In genomic region chr2:174605687-174606086, GRCh38 we compare ENCODE assay signal across 8 cellular contexts. TPM values are rescaled to one million over a fixed set of nuclear protein-coding genes. Genes with fewer than 3 reads are reported as not detected.
A peak's percentile ranks its signal among the peaks of the same experiment; 100 is the strongest.
DNase-seq lines count a peak whose midpoint lies in the region; ATAC-seq and TF ChIP-seq lines count a peak whose summit lies in the region.

No MANE protein-coding gene starts in this region.

- peaks cover 90% of the 10 kb centered on the region for H3K4me1 Mint-ChIP-seq in activated naive CD4-positive, alpha-beta T cell treated with anti-CD3 and anti-CD28 coated beads, Interleukin-2, amount 10 ng/mL, durations not matched to agents 7 days and 5 days

- H3K9ac ChIP-seq in SK-N-SH = no peak overlapping the region; the same call in 1 of the 2 replicates

- 0 out of 2 replicates have a peak, but pooled peaks cover 7% of the 10 kb centered on the region for H4K20me1 ChIP-seq in SK-N-SH (ENCODE audit: insufficient read depth)

- no peaks in the 10 kb centered on the region for H3K9me2 ChIP-seq in SK-N-SH

- H3K9me3 Mint-ChIP-seq in activated naive CD4-positive, alpha-beta T cell treated with anti-CD3 and anti-CD28 coated beads, Interleukin-2, amount 10 ng/mL, durations not matched to agents 7 days and 5 days = no peaks in the 10 kb centered on the region

- peak overlapping the region; percentile 48; the same call in 1 of the 2 replicates for H3K4me2 ChIP-seq in SK-N-SH

- H3F3A ChIP-seq in SK-N-SH (replicated peaks; ENCODE audit: insufficient read depth) = peaks cover 27% of the 10 kb centered on the region

- H3K4me1 ChIP-seq in SK-N-SH (ENCODE audit: control insufficient read depth in 1 of 2, insufficient read depth in 2 of 2, low read depth in 1 of 2, low read length in 1 of 2) = peaks cover 12 to 59% of the 10 kb centered on the region in 2 experiments
- H3K4me1 ChIP-seq in thyroid gland = peaks cover 28 to 42% of the 10 kb centered on the region in 2 donors

- no peaks in the 10 kb centered on the region for H3K9me3 ChIP-seq in SK-N-SH
- H3K9me3 ChIP-seq in thyroid gland = no peaks in the 10 kb centered on the region

- no peak overlapping the region for H2AFZ ChIP-seq in SK-N-SH (ENCODE audit: low read depth)

- intact Hi-C loops in thyroid gland (cut with DNase I) = loop anchor here (10.0 kb wide), 1 partner anchor 79 kb away; no protein-coding TSS in a partner anchor

- no peaks in the 10 kb centered on the region for H3K27me3 Mint-ChIP-seq in activated naive CD4-positive, alpha-beta T cell treated with anti-CD3 and anti-CD28 coated beads, Interleukin-2, amount 10 ng/mL, durations not matched to agents 7 days and 5 days

- TF ChIP-seq EP300 in SK-N-SH (IDR thresholded peaks at IDR 0.05; ENCODE audit: borderline replicate concordance in 1 of 2, low read depth in 1 of 2, low read length in 1 of 2) = no peak

- no peak for DNase-seq in activated naive CD4-positive, alpha-beta T cell treated with anti-CD3 and anti-CD28 coated beads, Interleukin-2, amount 10 ng/mL, durations not matched to agents 7 days and 5 days
- DNase-seq in activated naive CD4-positive, alpha-beta T cell treated with anti-CD3 and anti-CD28 coated beads, Interleukin-2, amount 50 U/mL, for 16 hours = no peak
- no peak for DNase-seq in SK-N-SH
- no peak for DNase-seq in epithelial cell of proximal tubule (ENCODE audit: low read depth)
- no peak for DNase-seq in thyroid gland
- DNase-seq in ecto neural progenitor cell (ENCODE audit: low spot score) = no peak
- no peak for DNase-seq in NCI-H524 treated with DMSO at 0.1 percent for 48 hours (lab: John Stamatoyannopoulos, UW)

- CTCF ChIA-PET in activated naive CD4-positive, alpha-beta T cell treated with anti-CD3 and anti-CD28 coated beads, Interleukin-2, amount 10 ng/mL, durations not matched to agents 7 days and 5 days (lab: Charles Lee) = interaction anchor here (1.0 to 24.2 kb wide), 7 partner anchors 27 to 166 kb away, joined by 3 to 272 read pairs (median 5); no protein-coding TSS in a partner anchor
- CTCF ChIA-PET in SK-N-SH (lab: Yijun Ruan, JAX) = interaction anchor here (1.0 to 6.0 kb wide), 11 partner anchors 10 to 143 kb away, joined by 3 to 35 read pairs (median 4); no protein-coding TSS in a partner anchor

- no peak for TF ChIP-seq POLR2A in thyroid gland (IDR thresholded peaks at IDR 0.05)

- TF ChIP-seq CTCF in SK-N-SH (IDR thresholded peaks at IDR 0.05) = peak; percentile 72
- TF ChIP-seq CTCF in epithelial cell of proximal tubule (conservative IDR thresholded peaks at IDR 0.05; ENCODE audit: low read depth, low read length) = peak; percentile 61
- TF ChIP-seq CTCF in thyroid gland (IDR thresholded peaks at IDR 0.05) = peak in 5 of 6 experiments; percentile 10 to 57 (median 40)

- H3K79me2 ChIP-seq in SK-N-SH (ENCODE audit: insufficient read depth) = peaks cover 22% of the 10 kb centered on the region; the same call in 1 of the 2 replicates

- H3K27ac ChIP-seq in SK-N-SH (ENCODE audit: low read depth in 2 of 2, low read length in 1 of 2) (peak overlapping the region; percentile 82 to 94), thyroid gland (peak overlapping the region; percentile 7 to 31 (median 17))

- H3K4me3 ChIP-seq in SK-N-SH (ENCODE audit: low read depth in 2 of 2, low read length in 1 of 2) (no peak overlapping the region), epithelial cell of proximal tubule (ENCODE audit: low read depth, low read length) (no peak overlapping the region), thyroid gland (replicated peaks in 1 of 3) (no peak overlapping the region)

- no peak for ATAC-seq in HG03571 (IDR thresholded peaks at IDR 0.05; ENCODE audit: unreplicated experiment)

- peak overlapping the region; percentile 82 for H3K27ac Mint-ChIP-seq in activated naive CD4-positive, alpha-beta T cell treated with anti-CD3 and anti-CD28 coated beads, Interleukin-2, amount 10 ng/mL, durations not matched to agents 7 days and 5 days

- H3K36me3 ChIP-seq in SK-N-SH (replicated peaks in 1 of 2; ENCODE audit: control insufficient read depth in 1 of 2, insufficient read depth in 2 of 2, low read length in 1 of 2) (peaks cover 2 to 10% of the 10 kb centered on the region in 2 experiments), thyroid gland (no peaks in the 10 kb centered on the region)

- H3K36me3 Mint-ChIP-seq in activated naive CD4-positive, alpha-beta T cell treated with anti-CD3 and anti-CD28 coated beads, Interleukin-2, amount 10 ng/mL, durations not matched to agents 7 days and 5 days = peaks cover 68% of the 10 kb centered on the region

- H3K4me3 Mint-ChIP-seq in activated naive CD4-positive, alpha-beta T cell treated with anti-CD3 and anti-CD28 coated beads, Interleukin-2, amount 10 ng/mL, durations not matched to agents 7 days and 5 days = no peak overlapping the region

- POLR2A ChIA-PET in SK-N-SH (lab: Yijun Ruan, JAX) = no interaction called here

- H3K27me3 ChIP-seq in SK-N-SH (ENCODE audit: insufficient read depth) (no peaks in the 10 kb centered on the region), thyroid gland (no peaks in the 10 kb centered on the region)

- peak; percentile 68 for TF ChIP-seq RAD21 in SK-N-SH (IDR thresholded peaks at IDR 0.05; ENCODE audit: low read length)

TF ChIP-seq in SK-N-SH, 30 proteins besides CTCF, POLR2A, EP300 and RAD21:
- TF ChIP-seq FOXM1 (IDR thresholded peaks at IDR 0.05; ENCODE audit: low read depth) (no peak), ELF1 (IDR thresholded peaks at IDR 0.05) (no peak), GABPA (IDR thresholded peaks at IDR 0.05; ENCODE audit: low read depth) (no peak), JUND (IDR thresholded peaks at IDR 0.05) (no peak), SMC3 (IDR thresholded peaks at IDR 0.05; ENCODE audit: low read depth, low read length) (no peak), TAF1 (IDR thresholded peaks at IDR 0.05; ENCODE audit: borderline replicate concordance, low read depth, low read length) (no peak), RFX5 (IDR thresholded peaks at IDR 0.05; ENCODE audit: low read length) (no peak), FOXJ3 (CRISPR knock-in tag; IDR thresholded peaks at IDR 0.05) (no peak), TCF12 (IDR thresholded peaks at IDR 0.05) (no peak), FOSL2 (IDR thresholded peaks at IDR 0.05; ENCODE audit: borderline replicate concordance, low read depth) (no peak), RCOR1 (IDR thresholded peaks at IDR 0.05; ENCODE audit: low read length) (no peak), CHD2 (IDR thresholded peaks at IDR 0.05; ENCODE audit: low read length, partially characterized antibody) (no peak), NFIC (IDR thresholded peaks at IDR 0.05; ENCODE audit: borderline replicate concordance) (no peak)
- TF ChIP-seq, protein P1, sequence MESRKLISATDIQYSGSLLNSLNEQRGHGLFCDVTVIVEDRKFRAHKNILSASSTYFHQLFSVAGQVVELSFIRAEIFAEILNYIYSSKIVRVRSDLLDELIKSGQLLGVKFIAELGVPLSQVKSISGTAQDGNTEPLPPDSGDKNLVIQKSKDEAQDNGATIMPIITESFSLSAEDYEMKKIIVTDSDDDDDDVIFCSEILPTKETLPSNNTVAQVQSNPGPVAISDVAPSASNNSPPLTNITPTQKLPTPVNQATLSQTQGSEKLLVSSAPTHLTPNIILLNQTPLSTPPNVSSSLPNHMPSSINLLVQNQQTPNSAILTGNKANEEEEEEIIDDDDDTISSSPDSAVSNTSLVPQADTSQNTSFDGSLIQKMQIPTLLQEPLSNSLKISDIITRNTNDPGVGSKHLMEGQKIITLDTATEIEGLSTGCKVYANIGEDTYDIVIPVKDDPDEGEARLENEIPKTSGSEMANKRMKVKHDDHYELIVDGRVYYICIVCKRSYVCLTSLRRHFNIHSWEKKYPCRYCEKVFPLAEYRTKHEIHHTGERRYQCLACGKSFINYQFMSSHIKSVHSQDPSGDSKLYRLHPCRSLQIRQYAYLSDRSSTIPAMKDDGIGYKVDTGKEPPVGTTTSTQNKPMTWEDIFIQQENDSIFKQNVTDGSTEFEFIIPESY (IDR thresholded peaks at IDR 0.05; ENCODE audit: borderline replicate concordance, low read depth) = no peak
- TF ChIP-seq, protein P2, sequence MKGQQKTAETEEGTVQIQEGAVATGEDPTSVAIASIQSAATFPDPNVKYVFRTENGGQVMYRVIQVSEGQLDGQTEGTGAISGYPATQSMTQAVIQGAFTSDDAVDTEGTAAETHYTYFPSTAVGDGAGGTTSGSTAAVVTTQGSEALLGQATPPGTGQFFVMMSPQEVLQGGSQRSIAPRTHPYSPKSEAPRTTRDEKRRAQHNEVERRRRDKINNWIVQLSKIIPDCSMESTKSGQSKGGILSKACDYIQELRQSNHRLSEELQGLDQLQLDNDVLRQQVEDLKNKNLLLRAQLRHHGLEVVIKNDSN (IDR thresholded peaks at IDR 0.05; ENCODE audit: borderline replicate concordance, low read depth) = no peak
- TF ChIP-seq, protein P3, sequence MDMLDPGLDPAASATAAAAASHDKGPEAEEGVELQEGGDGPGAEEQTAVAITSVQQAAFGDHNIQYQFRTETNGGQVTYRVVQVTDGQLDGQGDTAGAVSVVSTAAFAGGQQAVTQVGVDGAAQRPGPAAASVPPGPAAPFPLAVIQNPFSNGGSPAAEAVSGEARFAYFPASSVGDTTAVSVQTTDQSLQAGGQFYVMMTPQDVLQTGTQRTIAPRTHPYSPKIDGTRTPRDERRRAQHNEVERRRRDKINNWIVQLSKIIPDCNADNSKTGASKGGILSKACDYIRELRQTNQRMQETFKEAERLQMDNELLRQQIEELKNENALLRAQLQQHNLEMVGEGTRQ (IDR thresholded peaks at IDR 0.05; ENCODE audit: borderline replicate concordance, low read depth, low read length) = no peak

RNA-seq across cellular contexts. Expression of gene WIPF1, which starts 8.1 kb away (rescaled TPM):
- polyA plus RNA-seq in SK-N-SH (2012; rRNA removed) = 48.2 and 56.7 TPM in 2 replicates
- 40.5 and 46.7 TPM in 2 replicates for polyA plus RNA-seq in SK-N-SH (2012; cell fraction: cytosol; rRNA removed)
- 36.3 and 57.4 TPM in 2 replicates for polyA plus RNA-seq in SK-N-SH (2012; cell fraction: nucleus; rRNA removed)
- 7.6 and 8.4 TPM in 2 replicates for total RNA-seq in epithelial cell of proximal tubule
- 10 to 100 TPM; 15.2 to 32.7 (median 21.3) TPM for total RNA-seq in thyroid gland
